25 cellular contexts compared by ENCODE assay signal in the genomic region with DNA sequence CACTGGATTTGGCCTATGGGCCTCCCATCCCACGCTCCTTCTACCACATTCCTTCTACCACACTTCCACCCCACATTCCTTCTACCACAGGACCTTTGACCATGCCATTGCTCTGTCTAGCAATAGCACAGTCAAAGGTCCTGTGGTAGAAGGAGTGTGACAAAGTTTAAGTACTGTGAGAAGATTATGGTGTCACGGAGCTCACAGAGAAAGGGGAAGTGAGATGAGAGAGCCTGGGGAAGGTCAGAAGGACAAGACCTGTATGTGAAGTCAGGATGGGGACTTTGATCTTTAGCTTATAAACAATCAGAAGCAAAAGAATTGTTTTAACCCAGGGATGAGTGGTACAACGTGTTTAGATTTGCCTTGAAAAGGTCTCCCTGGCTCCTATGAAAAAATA.
"Had no signal": no experiment of that assay in that cellular context is flagged by ENCODE, and none has a peak within 500 bp of the region (broad histone marks: within the 10 kb centered on the region; RNA-seq: fewer than 3 reads in every experiment).

No MANE protein-coding gene starts in this region.

- H3K27ac ChIP-seq: KMS-11, SJCRH30 had no signal

- H3K27me3 ChIP-seq: SJCRH30 had no signal

- DNase-seq: IMR-90; Kasumi-1; MM.1S; NCI-H1092 treated with DMSO at 0.1 percent for 48 hours; NCI-H1436; NCI-H187; NCI-H2029; NCI-H2081 treated with DMSO at 0.1 percent for 48 hours; NCI-H2171; NCI-H226; NCI-H446; NCI-H510A; NCI-H524 treated with DMSO at 0.1 percent for 48 hours; NCI-H69; NCI-H774; NK-92 treated with Interleukin-12 subunit alpha and Interleukin-12 subunit beta, amount 100 ng/mL, for 24 hours; PC-3; SHP77 treated with DMSO at 0.1 percent for 48 hours; SJCRH30; T-helper 1 cell had no signal

- H3K9me3 ChIP-seq: SJCRH30 had no signal

- H3K4me1 ChIP-seq: SJCRH30 had no signal

- ATAC-seq: HepG2, Panc1, PC-3, Right ventricle myocardium inferior, SK-N-SH treated with all-trans-retinoic acid at 6 μM for 48 hours had no signal

- H3K4me2 ChIP-seq: KMS-11 had no signal

- H3K9ac ChIP-seq: KMS-11 had no signal

- H3K36me3 ChIP-seq: SJCRH30 had no signal

- FAIRE-seq: HepG2 had no signal

- H3K4me3 ChIP-seq: SJCRH30 had no signal
